In genomic region chr5:157613385-157614245, GRCh38 we compare ENCODE assay signal across 14 cellular contexts. TPM values are rescaled to one million over a fixed set of nuclear protein-coding genes. Genes with fewer than 3 reads are reported as not detected.
A peak's percentile ranks its signal among the peaks of the same experiment; 100 is the strongest.
DNase-seq lines count a peak whose midpoint lies in the region; ATAC-seq and TF ChIP-seq lines count a peak whose summit lies in the region.
"Had no signal": no experiment of that assay in that cellular context is flagged by ENCODE, and none has a peak within 500 bp of the region (broad histone marks: within the 10 kb centered on the region; RNA-seq: fewer than 3 reads in every experiment).

No MANE protein-coding gene starts in this region.

- no peaks in the 10 kb centered on the region for H4K20me1 ChIP-seq in IMR-90 (ENCODE audit: insufficient read depth, low read length)

- intact Hi-C loops in CD4-positive, alpha-beta memory T cell (cut with micrococcal nuclease) = no loop called here
- intact Hi-C loops in IMR-90 (cut with micrococcal nuclease) = no loop called here

- no TSS peak for BruUV-seq in IMR-90 (replicated peaks; lab: Mats Ljungman, UMichigan)

- H3K9ac ChIP-seq in IMR-90 (ENCODE audit: low read depth, low read length) (no peak overlapping the region), mesendoderm (ENCODE audit: low read length) (no peak overlapping the region)

- H2AK9ac ChIP-seq in IMR-90 (replicated peaks; ENCODE audit: low read depth, low read length, poor library complexity) = no peak overlapping the region

- H3K27me3 ChIP-seq in CD4-positive, alpha-beta memory T cell (ENCODE audit: insufficient read depth, low read length) = no peaks in the 10 kb centered on the region
- H3K27me3 ChIP-seq in IMR-90 (ENCODE audit: control insufficient read depth, insufficient read depth, low read length) = no peaks in the 10 kb centered on the region
- no peaks in the 10 kb centered on the region for H3K27me3 ChIP-seq in mesendoderm (ENCODE audit: insufficient read depth, low read length, poor library complexity)
- H3K27me3 ChIP-seq: thyroid gland had no signal

- H2BK15ac ChIP-seq in IMR-90 (ENCODE audit: low read depth, low read length) (no peak overlapping the region), mesendoderm (replicated peaks; ENCODE audit: low read depth) (no peak overlapping the region)

- in situ Hi-C loops in IMR-90 (cut with MboI; ENCODE audit: low sequenced_read_pairs) = no loop called here

- no peak overlapping the region for H2AFZ ChIP-seq in IMR-90 (replicated peaks; ENCODE audit: low read length, poor library complexity)

- H3K9me3 Mint-ChIP-seq in CD4-positive, alpha-beta memory T cell = no peaks in the 10 kb centered on the region
- H3K9me3 Mint-ChIP-seq in activated CD4-positive, alpha-beta T cell treated with anti-CD3 and anti-CD28 coated beads, Interleukin-2, amount 10 ng/mL, durations not matched to agents 7 days and 5 days = peaks cover 14% of the 10 kb centered on the region

- no peak for TF ChIP-seq POLR2A in IMR-90 (IDR thresholded peaks at IDR 0.05; ENCODE audit: low read depth, low read length)

- peak overlapping the region in 1 of 2 donors; percentile 40 for H3K4me3 ChIP-seq in CD4-positive, alpha-beta memory T cell (ENCODE audit: low read length in 2 of 2)
- H3K4me3 ChIP-seq in IMR-90 (ENCODE audit: insufficient read depth, low read depth, low read length) = no peak overlapping the region
- no peak overlapping the region for H3K4me3 ChIP-seq in mesendoderm (ENCODE audit: low read length)
- H3K4me3 ChIP-seq: thyroid gland had no signal

- DNase-seq in CD4-positive, alpha-beta memory T cell = peak; percentile 35 to 46 (median 40)
- DNase-seq in IMR-90 (no peak), mesendoderm (no peak), dermis blood vessel endothelial cell (no peak)
- peak; percentile 23 for DNase-seq in activated CD4-positive, alpha-beta T cell treated with anti-CD3 and anti-CD28 coated beads, Interleukin-2, amount 10 ng/mL, durations not matched to agents 7 days and 5 days
- DNase-seq: head of caudate nucleus, left cardiac atrium, thyroid gland had no signal

- H3K4me3 Mint-ChIP-seq in CD4-positive, alpha-beta memory T cell = peak overlapping the region; percentile 52 to 88 (median 85)
- peak overlapping the region; percentile 19 for H3K4me3 Mint-ChIP-seq in activated CD4-positive, alpha-beta T cell treated with anti-CD3 and anti-CD28 coated beads, Interleukin-2, amount 10 ng/mL, durations not matched to agents 7 days and 5 days

- H3K27ac ChIP-seq in CD4-positive, alpha-beta memory T cell (ENCODE audit: low read depth, low read length) = peak overlapping the region; percentile 44
- H3K27ac ChIP-seq in IMR-90 (ENCODE audit: insufficient read depth, low read length) (no peak overlapping the region), mesendoderm (ENCODE audit: low read depth, low read length) (no peak overlapping the region)
- H3K27ac ChIP-seq: thyroid gland had no signal

- no peak for ATAC-seq in IMR-90 (ENCODE audit: low read depth)
- ATAC-seq in GM18909 (IDR thresholded peaks at IDR 0.05; ENCODE audit: poor library complexity, unreplicated experiment) = no peak
- no peak for ATAC-seq in GM18873 (IDR thresholded peaks at IDR 0.05; ENCODE audit: low FRiP score, unreplicated experiment)
- ATAC-seq: left cardiac atrium, Panc1 had no signal

- H3K14ac ChIP-seq in IMR-90 (replicated peaks; ENCODE audit: low read depth, low read length) = no peak overlapping the region

- H3K56ac ChIP-seq in IMR-90 (ENCODE audit: extremely low read depth, insufficient read depth, low read length) (no peak overlapping the region), mesendoderm (ENCODE audit: low read length) (no peak overlapping the region)

- no peak for TF ChIP-seq CTCF in IMR-90 (conservative IDR thresholded peaks at IDR 0.05; ENCODE audit: low read depth, low read length)

- H3K4ac ChIP-seq in IMR-90 (ENCODE audit: low read depth, low read length) = no peak overlapping the region
- no peak overlapping the region for H3K4ac ChIP-seq in mesendoderm (ENCODE audit: low read depth, low read length)

- H3K4me2 ChIP-seq in IMR-90 (ENCODE audit: low read depth, low read length) (no peak overlapping the region), mesendoderm (ENCODE audit: low read length) (no peak overlapping the region)

- H2BK120ac ChIP-seq in IMR-90 (ENCODE audit: low read depth, low read length) (no peak overlapping the region), mesendoderm (ENCODE audit: low read depth, low read length) (no peak overlapping the region)

- H2BK20ac ChIP-seq in IMR-90 (ENCODE audit: low read depth, low read length) = no peak overlapping the region

- H3K23ac ChIP-seq in IMR-90 (ENCODE audit: low read depth, low read length) (no peak overlapping the region), mesendoderm (ENCODE audit: low read length) (no peak overlapping the region)

- POLR2A ChIA-PET in CD4-positive, alpha-beta memory T cell (lab: Charles Lee; ENCODE audit: partially characterized antibody) = interaction anchor here (1.0 to 2.0 kb wide), 4 partner anchors 10 to 72 kb away, joined by 3 to 12 read pairs (median 6); no protein-coding TSS in a partner anchor
- POLR2A ChIA-PET in IMR-90 (lab: Charles Lee; ENCODE audit: unreplicated experiment) = no interaction called here
- POLR2A ChIA-PET in activated CD4-positive, alpha-beta T cell treated with anti-CD3 and anti-CD28 coated beads, Interleukin-2, amount 10 ng/mL, durations not matched to agents 7 days and 5 days (lab: Charles Lee) = interaction anchor here (0.7 kb wide), 1 partner anchor 44 kb away, joined by 3 read pairs; no protein-coding TSS in a partner anchor

- H2BK5ac ChIP-seq in IMR-90 (ENCODE audit: low read depth, low read length, poor library complexity, severe bottlenecking) = no peak overlapping the region
- no peak overlapping the region for H2BK5ac ChIP-seq in mesendoderm (ENCODE audit: low read length)

- H2AK5ac ChIP-seq in IMR-90 (ENCODE audit: low read depth, low read length) (peak overlapping the region; percentile 4; the same call in 1 of the 2 replicates), mesendoderm (ENCODE audit: low read length) (no peak overlapping the region)

- no peaks in the 10 kb centered on the region for H3K27me3 Mint-ChIP-seq in CD4-positive, alpha-beta memory T cell
- H3K27me3 Mint-ChIP-seq in activated CD4-positive, alpha-beta T cell treated with anti-CD3 and anti-CD28 coated beads, Interleukin-2, amount 10 ng/mL, durations not matched to agents 7 days and 5 days = no peaks in the 10 kb centered on the region

- H3K79me2 ChIP-seq in mesendoderm (ENCODE audit: control insufficient read depth, insufficient read depth, low read length) = no peaks in the 10 kb centered on the region

- H4K8ac ChIP-seq in IMR-90 (ENCODE audit: low read depth in 2 of 2, low read length in 2 of 2) (no peak overlapping the region), mesendoderm (ENCODE audit: low read depth, low read length) (no peak overlapping the region)

- H3K4me1 ChIP-seq in CD4-positive, alpha-beta memory T cell (ENCODE audit: insufficient read depth, low read length) = peaks cover 50% of the 10 kb centered on the region
- peaks cover 6% of the 10 kb centered on the region for H3K4me1 ChIP-seq in IMR-90 (ENCODE audit: control insufficient read depth, insufficient read depth, low read length)
- peaks cover 2% of the 10 kb centered on the region for H3K4me1 ChIP-seq in mesendoderm (ENCODE audit: control insufficient read depth, low read depth, low read length)
- H3K4me1 ChIP-seq: thyroid gland had no signal

- H4K91ac ChIP-seq in IMR-90 (ENCODE audit: insufficient read depth, low read depth, low read length) = no peak overlapping the region

- dilution Hi-C loops in IMR-90 (cut with HindIII; ENCODE audit: low sequenced_read_pairs, unreplicated experiment) = no loop called here

- H3K4me1 Mint-ChIP-seq in CD4-positive, alpha-beta memory T cell = peaks cover 31 to 55% (median 45%) of the 10 kb centered on the region in 4 donors
- H3K4me1 Mint-ChIP-seq in activated CD4-positive, alpha-beta T cell treated with anti-CD3 and anti-CD28 coated beads, Interleukin-2, amount 10 ng/mL, durations not matched to agents 7 days and 5 days = peaks cover 48% of the 10 kb centered on the region

- no peaks in the 10 kb centered on the region for H3K36me3 Mint-ChIP-seq in CD4-positive, alpha-beta memory T cell
- H3K36me3 Mint-ChIP-seq in activated CD4-positive, alpha-beta T cell treated with anti-CD3 and anti-CD28 coated beads, Interleukin-2, amount 10 ng/mL, durations not matched to agents 7 days and 5 days (ENCODE audit: low read depth) = no peaks in the 10 kb centered on the region

- no peaks in the 10 kb centered on the region for H3K36me3 ChIP-seq in CD4-positive, alpha-beta memory T cell (ENCODE audit: insufficient read depth, low read length)
- H3K36me3 ChIP-seq in IMR-90 (ENCODE audit: control insufficient read depth, insufficient read depth, low read length) = no peaks in the 10 kb centered on the region
- no peaks in the 10 kb centered on the region for H3K36me3 ChIP-seq in mesendoderm (ENCODE audit: control insufficient read depth, insufficient read depth, low read length)
- H3K36me3 ChIP-seq: thyroid gland had no signal

- CTCF ChIA-PET in CD4-positive, alpha-beta memory T cell (lab: Charles Lee; ENCODE audit: partially characterized antibody) = interaction anchor here (0.8 to 2.7 kb wide), 9 partner anchors 10 to 137 kb away, joined by 3 to 8 read pairs (median 4); partner anchors contain the start of gene LSM11
- CTCF ChIA-PET in IMR-90 (lab: Yijun Ruan, JAX) = interaction anchor here (1.0 kb wide), 1 partner anchor 31 kb away, joined by 6 read pairs; no protein-coding TSS in a partner anchor
- CTCF ChIA-PET in activated CD4-positive, alpha-beta T cell treated with anti-CD3 and anti-CD28 coated beads, Interleukin-2, amount 10 ng/mL, durations not matched to agents 7 days and 5 days (lab: Charles Lee) = interaction anchor here (1.2 to 2.0 kb wide), 4 partner anchors 16 to 130 kb away, joined by 3 to 8 read pairs (median 6); partner anchors contain the start of gene LSM11

- H3K79me1 ChIP-seq in IMR-90 (ENCODE audit: low read depth in 1 of 2, low read length in 2 of 2) (no peaks in the 10 kb centered on the region), mesendoderm (ENCODE audit: low read length) (no peaks in the 10 kb centered on the region)

- TF ChIP-seq RAD21 in IMR-90 (IDR thresholded peaks at IDR 0.05; ENCODE audit: low read length) = no peak

- H3K9me1 ChIP-seq in IMR-90 (ENCODE audit: insufficient read depth, low read length) = peaks cover 6% of the 10 kb centered on the region

- H4K5ac ChIP-seq in IMR-90 (ENCODE audit: low read depth, low read length) (no peak overlapping the region), mesendoderm (ENCODE audit: low read length) (no peak overlapping the region)

- H3K27ac Mint-ChIP-seq in CD4-positive, alpha-beta memory T cell = peak overlapping the region; percentile 81 to 97 (median 94)
- peak overlapping the region; percentile 82 for H3K27ac Mint-ChIP-seq in activated CD4-positive, alpha-beta T cell treated with anti-CD3 and anti-CD28 coated beads, Interleukin-2, amount 10 ng/mL, durations not matched to agents 7 days and 5 days

- H3K18ac ChIP-seq in IMR-90 (ENCODE audit: low read depth, low read length) = no peak overlapping the region; the same call in 1 of the 2 replicates
- peak overlapping the region; percentile 0 for H3K18ac ChIP-seq in mesendoderm (ENCODE audit: low read length)

- H3K9me3 ChIP-seq in CD4-positive, alpha-beta memory T cell (ENCODE audit: control insufficient read depth in 1 of 2, low read length in 2 of 2) = no peaks in the 10 kb centered on the region
- H3K9me3 ChIP-seq in IMR-90 (ENCODE audit: control insufficient read depth, insufficient read depth, low read length) = no peaks in the 10 kb centered on the region
- H3K9me3 ChIP-seq: thyroid gland had no signal

- WGBS in IMR-90 (ENCODE audit: extremely low coverage in 2 of 2, insufficient read length in 1 of 2), 2 experiments = 100% methylated on average over 2 of the region's 11 CpGs; no CpG with 5 or more reads in 1 of the 2 experiments
- WGBS in mesendoderm (ENCODE audit: extremely low coverage, insufficient coverage, low lambda C conversion rate) = no CpG with 5 or more reads among the region's 11 CpGs

RNA-seq across cellular contexts. Expression of gene ADAM19, which starts 38.0 kb away (rescaled TPM):
- 10 to 100 TPM; 31.5 to 33.9 TPM for total RNA-seq in CD4-positive, alpha-beta memory T cell
- polyA plus RNA-seq in CD4-positive, alpha-beta memory T cell = 10 to 100 TPM in 1 of 2 donors, 1 to 10 TPM in 1; 1.9 to 24.4 TPM
- 35.5 and 38.3 TPM in 2 replicates for total RNA-seq in IMR-90 (2012; rRNA removed)
- 47.8 and 49.2 TPM in 2 replicates for polyA plus RNA-seq in IMR-90 (2012; rRNA removed)
- polyA plus RNA-seq in IMR-90 (2012; cell fraction: cytosol; rRNA removed) = 25.7 and 37.1 TPM in 2 replicates
- 70.4 and 79.6 TPM in 2 replicates for polyA plus RNA-seq in IMR-90 (2012; cell fraction: nucleus; rRNA removed; ENCODE audit: low replicate concordance)
- total RNA-seq in activated CD4-positive, alpha-beta T cell treated with anti-CD3 and anti-CD28 coated beads, Interleukin-2, amount 10 ng/mL, durations not matched to agents 7 days and 5 days = 100 to 1,000 TPM; 118 to 127 TPM
- 126 TPM for polyA plus RNA-seq in mesendoderm (2013, experiment 1 of 2)
- 123 TPM for polyA plus RNA-seq in mesendoderm (2013, experiment 2 of 2)
- total RNA-seq in dermis blood vessel endothelial cell = 30.0 and 43.7 TPM in 2 replicates

RNA-seq across cellular contexts. Expression of gene SOX30, which starts 38.6 kb away (rescaled TPM):
- total RNA-seq in CD4-positive, alpha-beta memory T cell = under 1 TPM; 0.14 to 0.15 TPM
- under 1 TPM; 0.52 to 0.53 TPM for polyA plus RNA-seq in CD4-positive, alpha-beta memory T cell
- not detected in 2 replicates for total RNA-seq in IMR-90 (2012; rRNA removed)
- polyA plus RNA-seq in IMR-90 (2012; rRNA removed) = not detected in 2 replicates
- polyA plus RNA-seq in IMR-90 (2012; cell fraction: cytosol; rRNA removed) = 0.02 and 0.04 TPM in 2 replicates
- polyA plus RNA-seq in IMR-90 (2012; cell fraction: nucleus; rRNA removed; ENCODE audit: low replicate concordance) = 0.06 TPM in 1 of 2 replicates, not detected in the other
- total RNA-seq in activated CD4-positive, alpha-beta T cell treated with anti-CD3 and anti-CD28 coated beads, Interleukin-2, amount 10 ng/mL, durations not matched to agents 7 days and 5 days = under 1 TPM in 1 of 2 experiments, not detected in 1; 0.10 TPM
- polyA plus RNA-seq in mesendoderm (2013, experiment 1 of 2) = 0.29 TPM
- 0.38 TPM for polyA plus RNA-seq in mesendoderm (2013, experiment 2 of 2)
- under 0.01 and 0.09 TPM in 2 replicates for total RNA-seq in dermis blood vessel endothelial cell
- total RNA-seq: bronchial epithelial cell, skeletal muscle tissue had no signal

RNA-seq across cellular contexts. Expression of gene C5orf52, which starts 57.7 kb away (rescaled TPM):
- total RNA-seq in CD4-positive, alpha-beta memory T cell = not detected
- polyA plus RNA-seq in CD4-positive, alpha-beta memory T cell = not detected
- total RNA-seq in IMR-90 (2012; rRNA removed) (not detected in 2 replicates), dermis blood vessel endothelial cell (not detected in 2 replicates)
- not detected in 2 replicates for polyA plus RNA-seq in IMR-90 (2012; rRNA removed)
- not detected in 2 replicates for polyA plus RNA-seq in IMR-90 (2012; cell fraction: cytosol; rRNA removed)
- polyA plus RNA-seq in IMR-90 (2012; cell fraction: nucleus; rRNA removed; ENCODE audit: low replicate concordance) = not detected in 2 replicates
- not detected for total RNA-seq in activated CD4-positive, alpha-beta T cell treated with anti-CD3 and anti-CD28 coated beads, Interleukin-2, amount 10 ng/mL, durations not matched to agents 7 days and 5 days
- polyA plus RNA-seq in mesendoderm (2013, experiment 1 of 2) = not detected
- not detected for polyA plus RNA-seq in mesendoderm (2013, experiment 2 of 2)
- total RNA-seq: bronchial epithelial cell; left cardiac atrium; skeletal muscle tissue; T-helper 2 cell treated with Interferon-gamma antibody and Interleukin-4, amounts not matched to agents 100 ng/mL and 5 ng/mL, for 36 hours; thyroid gland had no signal

Comparison
In these comparisons a context has a peak if more than half of its experiments do, and no peak if none do; other contexts are left out.
1. DNase-seq: peak in CD4-positive, alpha-beta memory T cell (5 of 5) and activated CD4-positive, alpha-beta T cell treated with anti-CD3 and anti-CD28 coated beads, Interleukin-2, amount 10 ng/mL, durations not matched to agents 7 days and 5 days (single experiment); none in IMR-90 (single experiment), mesendoderm (single experiment) and dermis blood vessel endothelial cell (single experiment).